Comparison of ENCODE assay signal across 17 cellular contexts in the genomic region with DNA sequence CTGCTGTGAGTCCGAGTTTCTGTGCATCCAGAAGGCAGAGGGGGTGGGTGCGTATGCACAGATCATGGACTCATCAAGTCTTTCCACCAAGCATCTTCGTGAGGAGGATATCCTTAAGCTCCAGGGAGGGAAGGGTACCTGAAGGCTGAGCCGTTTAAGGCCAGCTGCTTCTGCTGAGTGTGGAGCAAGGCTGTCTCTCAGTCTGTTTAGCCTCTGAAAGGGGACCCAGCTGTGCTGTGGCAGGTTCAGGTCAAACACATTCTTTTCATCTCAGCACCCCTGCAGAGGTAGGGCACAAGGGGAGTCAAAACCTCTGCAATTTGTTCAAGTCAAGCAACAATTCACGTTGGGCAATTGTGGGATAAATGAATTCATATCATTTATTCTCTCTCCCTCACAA. TPM values are rescaled to one million over a fixed set of nuclear protein-coding genes. Genes with fewer than 3 reads are reported as not detected.
A peak's percentile ranks its signal among the peaks of the same experiment; 100 is the strongest.
DNase-seq lines count a peak whose midpoint lies in the region; ATAC-seq, FAIRE-seq and TF ChIP-seq lines count a peak whose summit lies in the region.
"Had no signal": no experiment of that assay in that cellular context is flagged by ENCODE, and none has a peak within 500 bp of the region (broad histone marks: within the 10 kb centered on the region; RNA-seq: fewer than 3 reads in every experiment).

No MANE protein-coding gene starts in this region.

- no peak overlapping the region for H3K23ac ChIP-seq in H1 (ENCODE audit: insufficient read length)

- H3K9ac ChIP-seq in H1 (replicated peaks in 1 of 4; ENCODE audit: extremely low read depth in 1 of 4, low read depth in 3 of 4, low read length in 3 of 4) = no peak overlapping the region
- H3K9ac ChIP-seq in neural progenitor cell = no peak overlapping the region

- H2AK5ac ChIP-seq in H1 (ENCODE audit: low read depth, low read length) = no peak overlapping the region

- peaks cover 10% of the 10 kb centered on the region for H3K9me3 Mint-ChIP-seq in neural progenitor cell
- H3K9me3 Mint-ChIP-seq: CD8-positive, alpha-beta T cell; T-helper 1 cell treated with Interleukin-12 subunit alpha and Interleukin-12 subunit beta and Interleukin-4 antibody, amounts not matched to agents 30 μg/mL and 1 μg/mL, for 36 hours had no signal

- no peak overlapping the region for H3K27ac Mint-ChIP-seq in neural progenitor cell
- H3K27ac Mint-ChIP-seq: CD8-positive, alpha-beta T cell; T-helper 1 cell treated with Interleukin-12 subunit alpha and Interleukin-12 subunit beta and Interleukin-4 antibody, amounts not matched to agents 30 μg/mL and 1 μg/mL, for 36 hours had no signal

- H3K36me3 ChIP-seq in H1 (ENCODE audit: control insufficient read depth in 2 of 4, insufficient read depth in 4 of 4, low read length in 3 of 4) (no peaks in the 10 kb centered on the region), neural progenitor cell (no peaks in the 10 kb centered on the region)

- peak overlapping the region; percentile 54 for H3K4me3 ChIP-seq in HL-60 (replicated peaks; ENCODE audit: insufficient read depth, low read length)
- peak overlapping the region in 1 of 4 experiments; percentile 37; a peak in 1 of 8 replicates for H3K4me3 ChIP-seq in H1 (ENCODE audit: extremely low read depth in 1 of 4, insufficient read depth in 2 of 4, low read depth in 3 of 4, low read length in 4 of 4)
- no peak overlapping the region for H3K4me3 ChIP-seq in neural progenitor cell
- H3K4me3 ChIP-seq in right cardiac atrium (ENCODE audit: low read length) = no peak overlapping the region

- H4K20me1 ChIP-seq in H1 (replicated peaks in 1 of 2; ENCODE audit: control insufficient read depth in 1 of 2, insufficient read depth in 2 of 2, low read length in 2 of 2) = no peaks in the 10 kb centered on the region
- H4K20me1 ChIP-seq in neural progenitor cell (ENCODE audit: low read depth) = peaks cover 27% of the 10 kb centered on the region

- no peak overlapping the region for H3K27ac ChIP-seq in HL-60 (replicated peaks)
- H3K27ac ChIP-seq in H1 (ENCODE audit: low read depth, low read length) = no peak overlapping the region
- H3K27ac ChIP-seq in neural progenitor cell = no peak overlapping the region
- H3K27ac ChIP-seq in right cardiac atrium (ENCODE audit: low read length) = no peak overlapping the region

- peaks cover 53% of the 10 kb centered on the region for H3F3A ChIP-seq in neural progenitor cell (ENCODE audit: low read depth)

- H3K27me3 ChIP-seq in HL-60 (ENCODE audit: insufficient read depth, poor library complexity, severe bottlenecking) (peaks cover 39% of the 10 kb centered on the region), H1 (replicated peaks in 1 of 4; ENCODE audit: control insufficient read depth in 3 of 4, extremely low read depth in 1 of 4, insufficient read depth in 3 of 4, low read length in 3 of 4) (peaks cover 39 to 72% (median 62%) of the 10 kb centered on the region in 4 experiments), neural progenitor cell (peaks cover 60% of the 10 kb centered on the region), right cardiac atrium (ENCODE audit: control insufficient read depth, insufficient read depth) (peaks cover 3% of the 10 kb centered on the region)

- H2BK15ac ChIP-seq in H1 (ENCODE audit: low read length) = no peak overlapping the region

- no peak overlapping the region for H2BK120ac ChIP-seq in H1 (replicated peaks; ENCODE audit: low read depth, low read length)

- 1% methylated on average over 5 of the region's 5 CpGs; no CpG with 5 or more reads in 1 of the 2 experiments for WGBS in H1 (ENCODE audit: extremely low coverage in 1 of 2, insufficient coverage in 1 of 2, insufficient read length in 1 of 2, insufficient replicate concordance in 2 of 2, low coverage in 1 of 2, low lambda C conversion rate in 2 of 2, missing lambda C conversion rate in 1 of 2), 2 experiments
- WGBS in right cardiac atrium = 58% methylated on average over 5 of the region's 5 CpGs

- TF ChIP-seq RAD21 in H1 (IDR thresholded peaks at IDR 0.05 in 1 of 2, conservative IDR thresholded peaks at IDR 0.05 in 1 of 2; ENCODE audit: low read depth in 2 of 2, low read length in 2 of 2) = peak in 1 of 2 experiments; percentile 19; a peak in 1 of 4 replicates

- TF ChIP-seq EP300 in H1 (IDR thresholded peaks at IDR 0.05; ENCODE audit: borderline replicate concordance in 1 of 2, low read depth in 2 of 2, low read length in 2 of 2) = peak in 1 of 2 experiments; percentile 35; a peak in 1 of 3 replicates

- H3K4me1 ChIP-seq in H1 (replicated peaks in 1 of 4; ENCODE audit: control insufficient read depth in 3 of 4, insufficient read depth in 4 of 4, low read length in 3 of 4) (peaks cover 4 to 40% (median 20%) of the 10 kb centered on the region in 4 experiments; a peak in 6 of 7 replicates), neural progenitor cell (peaks cover 69% of the 10 kb centered on the region), right cardiac atrium (ENCODE audit: control insufficient read depth, insufficient read depth, low read length) (peaks cover 4% of the 10 kb centered on the region)

- no peaks in the 10 kb centered on the region for H3K79me1 ChIP-seq in H1 (ENCODE audit: low read depth, low read length)

- POLR2A ChIA-PET in H1 (lab: Charles Lee; ENCODE audit: partially characterized antibody) = interaction anchor here (0.7 to 1.1 kb wide), 2 partner anchors 10 to 14 kb away, joined by 3 to 4 read pairs; no protein-coding TSS in a partner anchor

- no peaks in the 10 kb centered on the region for H3K79me2 ChIP-seq in H1 (ENCODE audit: control insufficient read depth in 1 of 2, insufficient read depth in 2 of 2, low read length in 2 of 2)
- no peaks in the 10 kb centered on the region for H3K79me2 ChIP-seq in neural progenitor cell (ENCODE audit: low read depth)

- CTCF ChIA-PET in H1 (lab: Charles Lee; ENCODE audit: partially characterized antibody) = interaction anchor here (0.6 to 10.5 kb wide), 12 partner anchors 14 to 766 kb away, joined by 3 to 79 read pairs (median 4); no protein-coding TSS in a partner anchor

- H3K27me3 Mint-ChIP-seq in neural progenitor cell (ENCODE audit: insufficient read depth, low read depth) = peaks cover 50% of the 10 kb centered on the region

- TF ChIP-seq POLR2A in H1 (IDR thresholded peaks at IDR 0.05; ENCODE audit: control extremely low read depth in 1 of 2, low read depth in 2 of 2, low read length in 2 of 2) = no peak

- intact Hi-C loops in right cardiac atrium (cut with DNase I) = no loop called here

- H3K4ac ChIP-seq in H1 (replicated peaks; ENCODE audit: insufficient read length, low read depth, low read length) = no peak overlapping the region

- ATAC-seq in right cardiac atrium (no peak), HG02571 (IDR thresholded peaks at IDR 0.05; ENCODE audit: unreplicated experiment) (no peak), HG02610 (IDR thresholded peaks at IDR 0.05; ENCODE audit: unreplicated experiment) (no peak)
- ATAC-seq: CD8-positive, alpha-beta T cell; HCT116; SK-N-SH treated with all-trans-retinoic acid at 6 μM for 48 hours had no signal

- H3K4me1 Mint-ChIP-seq in neural progenitor cell = peaks cover 66% of the 10 kb centered on the region

- H3K56ac ChIP-seq in H1 (replicated peaks; ENCODE audit: insufficient read length, low read depth, low read length) = no peak overlapping the region

- H3K23me2 ChIP-seq in H1 (ENCODE audit: low read depth, low read length) = peaks cover 14% of the 10 kb centered on the region; the same call in 1 of the 2 replicates

- H3K36me3 Mint-ChIP-seq in neural progenitor cell = peaks cover 3% of the 10 kb centered on the region
- H3K36me3 Mint-ChIP-seq: CD8-positive, alpha-beta T cell had no signal

- no peak overlapping the region for H2BK20ac ChIP-seq in H1 (ENCODE audit: low read length)

- FAIRE-seq in H1 (lab: Jason Lieb, UNC) = peak; percentile 97
- FAIRE-seq: HTR-8/SVneo had no signal

- H3K14ac ChIP-seq in H1 (ENCODE audit: insufficient read length) = no peak overlapping the region

- peak overlapping the region; percentile 16 to 48 for H3K4me2 ChIP-seq in H1 (ENCODE audit: insufficient read depth in 1 of 2, low read depth in 2 of 2, low read length in 2 of 2)
- peak overlapping the region; percentile 68 for H3K4me2 ChIP-seq in neural progenitor cell

- no peak overlapping the region for H4K91ac ChIP-seq in H1 (replicated peaks; ENCODE audit: insufficient read length, low read length)

- no peak overlapping the region for H3K18ac ChIP-seq in H1 (ENCODE audit: extremely low read depth, low read length)

- H3K4me3 Mint-ChIP-seq in neural progenitor cell = peak overlapping the region; percentile 63
- H3K4me3 Mint-ChIP-seq: CD8-positive, alpha-beta T cell; T-helper 1 cell treated with Interleukin-12 subunit alpha and Interleukin-12 subunit beta and Interleukin-4 antibody, amounts not matched to agents 30 μg/mL and 1 μg/mL, for 36 hours had no signal

- no peak overlapping the region for H2BK12ac ChIP-seq in H1 (ENCODE audit: low read depth, low read length)

- no peak for TF ChIP-seq CTCF in HL-60 (IDR thresholded peaks at IDR 0.05; ENCODE audit: insufficient read depth, low read length)
- TF ChIP-seq CTCF in H1 (IDR thresholded peaks at IDR 0.05; ENCODE audit: control extremely low read depth in 1 of 3, insufficient read depth in 1 of 3, low read depth in 1 of 3, low read length in 3 of 3) = no peak
- no peak for TF ChIP-seq CTCF in neural progenitor cell (IDR thresholded peaks at IDR 0.05)

- DNase-seq in HL-60 (ENCODE audit: low read depth in 1 of 2, low spot score in 1 of 2) (no peak), NCI-H2227 treated with DMSO at 0.1 percent for 48 hours (lab: John Stamatoyannopoulos, UW) (peak; percentile 90), H1 (ENCODE audit: low read depth in 1 of 2, low spot score in 2 of 2) (peak in 1 of 2 experiments; percentile 61), neural progenitor cell (ENCODE audit: low spot score) (peak; percentile 72), right cardiac atrium (no peak)
- DNase-seq: CD8-positive, alpha-beta T cell; DND-41; NCI-H1048; NCI-H1930; NCI-H2171; Right ventricle myocardium superior had no signal

- H3K9me3 ChIP-seq in H1 (ENCODE audit: insufficient read depth in 2 of 2, low read depth in 1 of 2, low read length in 1 of 2) (no peaks in the 10 kb centered on the region), neural progenitor cell (ENCODE audit: low read depth) (no peaks in the 10 kb centered on the region), right cardiac atrium (ENCODE audit: control insufficient read depth, low read length) (no peaks in the 10 kb centered on the region)

- H2AFZ ChIP-seq in H1 (ENCODE audit: low read length) = no peak overlapping the region
- H2AFZ ChIP-seq in neural progenitor cell (replicated peaks) = no peak overlapping the region

- no peak overlapping the region for H4K8ac ChIP-seq in H1 (ENCODE audit: extremely low read depth, insufficient read depth, low read length)

- no peak overlapping the region for H4K5ac ChIP-seq in H1 (ENCODE audit: insufficient read length, low read depth, low read length)

- H2BK5ac ChIP-seq in H1 (ENCODE audit: low read depth, low read length) = no peak overlapping the region

RNA-seq across cellular contexts. Expression of gene LAMP5, which starts 4.4 kb away (rescaled TPM):
- 0.22 and 0.31 TPM in 2 replicates for total RNA-seq in H1 (2021; fragmentation: NEBNext Ultra II Directional; extraction: Animal tissue kit (Norgen Biotek cat#: 25700))
- polyA plus RNA-seq in H1 (2011; rRNA removed) (0.66 and 1.9 TPM in 2 replicates), right cardiac atrium (0.07 TPM)
- 1.2 TPM for polyA plus RNA-seq in H1 (2011; cell fraction: cytosol; rRNA removed)
- 1.6 TPM for polyA plus RNA-seq in H1 (2011; cell fraction: nucleus; rRNA removed)
- 0.50 to 1.0 TPM (median 0.89 TPM) in 4 replicates for polyA plus RNA-seq in H1 (2012, experiment 1 of 2)
- polyA plus RNA-seq in H1 (2012, experiment 2 of 2) = 1.2 TPM
- 0.41 TPM for polyA plus RNA-seq in H1 (2013, experiment 1 of 2)
- 0.35 TPM for polyA plus RNA-seq in H1 (2013, experiment 2 of 2)
- polyA minus RNA-seq in H1 (2011; rRNA and poly(A)+ RNA removed) = 0.44 and 0.54 TPM in 2 replicates
- not detected for polyA minus RNA-seq in H1 (2011; cell fraction: cytosol; rRNA and poly(A)+ RNA removed)
- polyA minus RNA-seq in H1 (2011; cell fraction: nucleus; rRNA and poly(A)+ RNA removed) = not detected
- total RNA-seq in neural progenitor cell (ENCODE audit: low replicate concordance) (2.6 and 3.2 TPM in 2 replicates), right cardiac atrium (not detected)
- total RNA-seq: CD8-positive, alpha-beta T cell; Right ventricle myocardium superior had no signal

Comparison
In these comparisons a context has a peak if more than half of its experiments do, and no peak if none do; other contexts are left out.
1. DNase-seq: peak in NCI-H2227 treated with DMSO at 0.1 percent for 48 hours (single experiment) and neural progenitor cell (single experiment); none in HL-60 (0 of 2) and right cardiac atrium (0 of 3).